Comparison of ENCODE assay signal across 8 cellular contexts in genomic region chr17:16286947-16287562, GRCh38.
A peak's percentile ranks its signal among the peaks of the same experiment; 100 is the strongest.
DNase-seq lines count a peak whose midpoint lies in the region; ATAC-seq, FAIRE-seq and TF ChIP-seq lines count a peak whose summit lies in the region.

No MANE protein-coding gene starts in this region.

- POLR2A ChIA-PET in naive thymus-derived CD4-positive, alpha-beta T cell (lab: Charles Lee), result interaction anchor here (0.9 to 1.4 kb wide), 3 partner anchors 16 to 26 kb away, joined by 3 to 8 read pairs (median 3); no protein-coding TSS in a partner anchor

- H3K36me3 ChIP-seq in Loucy (ENCODE audit: insufficient read depth, low read length), result no peaks in the 10 kb centered on the region
- H3K36me3 ChIP-seq in naive thymus-derived CD4-positive, alpha-beta T cell (ENCODE audit: control insufficient read depth in 2 of 3, insufficient read depth in 3 of 3, low read length in 3 of 3), result no peaks in the 10 kb centered on the region

- H3K4me3 ChIP-seq in Loucy (ENCODE audit: low read length, poor library complexity, severe bottlenecking), result peak overlapping the region; percentile 64
- H3K4me3 ChIP-seq in choroid plexus epithelial cell (ENCODE audit: low read depth, low read length), result no peak overlapping the region
- peak overlapping the region; percentile 53 for H3K4me3 ChIP-seq in naive thymus-derived CD4-positive, alpha-beta T cell (ENCODE audit: low read length)

- intact Hi-C loops in naive thymus-derived CD4-positive, alpha-beta T cell (cut with micrococcal nuclease), result loop anchor here (1.0 to 10.0 kb wide), 11 partner anchors 8 to 250 kb away; partner anchors contain the start of genes PIGL (in 2 of the 2) and TRPV2 (in 2 of the 2)

- peaks cover 43 to 64% (median 58%) of the 10 kb centered on the region in 7 donors for H3K4me1 Mint-ChIP-seq in naive thymus-derived CD4-positive, alpha-beta T cell

- H3K4me3 Mint-ChIP-seq in naive thymus-derived CD4-positive, alpha-beta T cell, result peak overlapping the region; percentile 71 to 85 (median 80)

- H3K79me2 ChIP-seq in Loucy (ENCODE audit: insufficient read depth, low read length), result no peaks in the 10 kb centered on the region

- no peaks in the 10 kb centered on the region for H3K9me3 ChIP-seq in Loucy (ENCODE audit: insufficient read depth, low read depth, low read length)
- no peaks in the 10 kb centered on the region for H3K9me3 ChIP-seq in naive thymus-derived CD4-positive, alpha-beta T cell (ENCODE audit: control insufficient read depth in 2 of 3, low read length in 3 of 3)

- H3K9me2 ChIP-seq in Loucy (replicated peaks; ENCODE audit: low read depth, low read length), result no peaks in the 10 kb centered on the region

- peaks cover 19% of the 10 kb centered on the region for H3F3A ChIP-seq in Loucy (ENCODE audit: low read depth)

- H3K27ac Mint-ChIP-seq in naive thymus-derived CD4-positive, alpha-beta T cell, result peak overlapping the region; percentile 93 to 99 (median 97)

- CTCF ChIA-PET in naive thymus-derived CD4-positive, alpha-beta T cell (lab: Charles Lee), result interaction anchor here (1.0 kb wide), 1 partner anchor 249 kb away, joined by 6 read pairs; no protein-coding TSS in a partner anchor

- H4K20me1 ChIP-seq in Loucy (ENCODE audit: insufficient read depth, low read length, poor library complexity, severe bottlenecking), result no peaks in the 10 kb centered on the region

- H3K27ac ChIP-seq in naive thymus-derived CD4-positive, alpha-beta T cell (ENCODE audit: low read depth, low read length), result peak overlapping the region; percentile 81

- H3K4me1 ChIP-seq in Loucy (ENCODE audit: insufficient read depth, low read length, poor library complexity, severe bottlenecking), result peaks cover 48% of the 10 kb centered on the region
- H3K4me1 ChIP-seq in naive thymus-derived CD4-positive, alpha-beta T cell (ENCODE audit: control insufficient read depth in 2 of 2, insufficient read depth in 2 of 2, low read length in 2 of 2), result peaks cover 36 to 50% of the 10 kb centered on the region in 2 donors

- no peaks in the 10 kb centered on the region for H3K9me3 Mint-ChIP-seq in naive thymus-derived CD4-positive, alpha-beta T cell

- H3K36me3 Mint-ChIP-seq in naive thymus-derived CD4-positive, alpha-beta T cell, result peaks cover 0 to 15% (median 7%) of the 10 kb centered on the region in 5 donors

- no peaks in the 10 kb centered on the region for H3K27me3 Mint-ChIP-seq in naive thymus-derived CD4-positive, alpha-beta T cell

- H2AFZ ChIP-seq in Loucy (ENCODE audit: low read length), result no peak overlapping the region

- FAIRE-seq in frontal cortex (lab: Jason Lieb, UNC), result no peak

- TF ChIP-seq CTCF in AG09319 (IDR thresholded peaks at IDR 0.05; ENCODE audit: low read depth, low read length), result peak; percentile 15
- peak; percentile 48 for TF ChIP-seq CTCF in Loucy (conservative IDR thresholded peaks at IDR 0.05; ENCODE audit: low read length)
- peak; percentile 45 for TF ChIP-seq CTCF in choroid plexus epithelial cell (conservative IDR thresholded peaks at IDR 0.05; ENCODE audit: low read depth, low read length)

- no peaks in the 10 kb centered on the region for H3K27me3 ChIP-seq in Loucy (ENCODE audit: insufficient read depth, low read length, poor library complexity, severe bottlenecking)
- no peaks in the 10 kb centered on the region for H3K27me3 ChIP-seq in naive thymus-derived CD4-positive, alpha-beta T cell (ENCODE audit: control insufficient read depth in 2 of 2, insufficient read depth in 2 of 2, low read length in 2 of 2)

- H3K4me2 ChIP-seq in Loucy (ENCODE audit: low read depth, low read length, poor library complexity, severe bottlenecking), result peak overlapping the region; percentile 90

- no peak for DNase-seq in AG09319 (ENCODE audit: extremely low read depth, low read depth)
- peak; percentile 43 for DNase-seq in choroid plexus epithelial cell (ENCODE audit: low read depth)
- DNase-seq in naive thymus-derived CD4-positive, alpha-beta T cell, result no peak
- DNase-seq in frontal cortex (ENCODE audit: low spot score in 2 of 2), result no peak
- no peak for DNase-seq in stimulated activated CD4-positive, alpha-beta T cell treated with anti-CD3 and anti-CD28 coated beads, Interleukin-12 subunit alpha, Interleukin-12 subunit beta, amount 100 ng/mL, for 4 hours
- no peak for DNase-seq in RKO (ENCODE audit: low spot score)

- peak overlapping the region; percentile 83 for H3K9ac ChIP-seq in Loucy (ENCODE audit: low read depth, low read length, poor library complexity, severe bottlenecking)

- peak; percentile 43 for ATAC-seq in GM19397 (IDR thresholded peaks at IDR 0.05; ENCODE audit: unreplicated experiment)
- no peak for ATAC-seq in naive thymus-derived CD4-positive, alpha-beta T cell
